ENCODE assay signal across 35 cellular contexts in the genomic region with DNA sequence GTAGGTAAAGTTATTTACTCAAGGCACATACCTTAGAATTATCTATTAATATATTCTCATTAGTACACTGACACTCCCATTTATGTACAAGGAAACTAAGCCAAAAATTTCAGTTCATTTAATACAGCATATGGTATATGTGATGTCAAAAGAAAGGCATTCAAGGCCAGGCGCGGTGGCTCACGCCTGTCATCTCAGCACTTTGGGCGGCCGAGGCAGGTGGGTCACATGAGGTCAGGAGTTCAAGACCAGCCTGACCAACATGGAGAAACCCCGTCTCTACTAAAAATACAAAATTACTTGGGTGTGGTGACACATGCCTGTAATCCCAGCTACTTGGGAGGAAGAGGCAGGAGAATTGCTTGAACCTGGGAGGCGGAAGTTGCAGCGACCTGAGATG.
"Had no signal": no experiment of that assay in that cellular context is flagged by ENCODE, and none has a peak within 500 bp of the region (broad histone marks: within the 10 kb centered on the region; RNA-seq: fewer than 3 reads in every experiment).

No MANE protein-coding gene starts in this region.

- H3K4me3 ChIP-seq: MG63 had no signal

- H3K27me3 ChIP-seq: MG63 had no signal

- H3K27ac ChIP-seq: KMS-11 had no signal

- DNase-seq: Karpas-422, Kasumi-1, KBM-7, KG1, MG63, MM.1S, MV-4-11, NCI-H1048, NCI-H1092, NCI-H1092 treated with DMSO at 0.1 percent for 48 hours, NCI-H1105, NCI-H1105 treated with DMSO at 0.1 percent for 48 hours, NCI-H1417, NCI-H1417 treated with DMSO at 0.1 percent for 48 hours, NCI-H1436, NCI-H1436 treated with DMSO at 0.1 percent for 48 hours, NCI-H146, NCI-H1694, NCI-H1694 treated with DMSO at 0.1 percent for 48 hours, NCI-H187, NCI-H187 treated with DMSO at 0.1 percent for 48 hours, NCI-H1930, NCI-H2029, NCI-H2029 treated with DMSO at 0.1 percent for 48 hours, NCI-H2081, NCI-H2081 treated with DMSO at 0.1 percent for 48 hours, NCI-H2107, NCI-H2171, NCI-H2171 treated with DMSO at 0.1 percent for 48 hours, NCI-H2227 treated with DMSO at 0.1 percent for 48 hours, NCI-H226, NCI-H345, NCI-H446, NCI-H446 treated with DMSO at 0.1 percent for 48 hours had no signal

- H3K36me3 ChIP-seq: MG63 had no signal

- H3K9me3 ChIP-seq: MG63 had no signal
